In the genomic region with DNA sequence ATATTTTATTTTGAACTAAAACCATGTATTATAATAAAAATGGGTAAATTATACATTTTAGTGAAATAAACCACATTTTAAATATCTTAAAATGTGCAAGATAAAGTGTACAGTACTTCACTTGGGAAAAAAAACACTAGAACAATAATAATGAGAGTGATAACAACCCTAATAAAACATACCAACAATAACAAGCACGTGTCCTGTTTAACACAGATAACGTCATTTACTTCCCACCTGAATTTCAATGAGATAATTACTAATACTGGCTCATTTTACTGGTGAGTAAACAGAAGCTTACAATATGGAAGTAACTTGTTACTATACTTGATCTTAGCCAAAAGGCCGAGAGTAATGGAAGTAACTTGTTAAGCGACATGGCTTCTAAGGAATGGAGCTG, we compare ENCODE assay signal across 29 cellular contexts.
"Had no signal": no experiment of that assay in that cellular context is flagged by ENCODE, and none has a peak within 500 bp of the region (broad histone marks: within the 10 kb centered on the region; RNA-seq: fewer than 3 reads in every experiment).

No MANE protein-coding gene starts in this region.

- DNase-seq: activated B cell treated with CpG ODN at 0.5 μM for 24 hours; activated CD4-positive, alpha-beta memory T cell treated with anti-CD3 and anti-CD28 coated beads, Interleukin-2, amount 10 ng/mL, durations not matched to agents 7 days and 5 days; activated CD4-positive, alpha-beta T cell treated with anti-CD3 and anti-CD28 coated beads for 4 hours; activated CD4-positive, alpha-beta T cell treated with anti-CD3 and anti-CD28 coated beads, Interleukin-2, amount 10 ng/mL, durations not matched to agents 7 days and 5 days; activated CD4-positive, alpha-beta T cell treated with anti-CD3 and anti-CD28 coated beads, Interleukin-2, amount 50 U/mL, for 48 hours; activated CD4-positive, CD25-positive, alpha-beta regulatory T cell treated with anti-CD3 and anti-CD28 coated beads, Interleukin-2, amount 50 U/mL, for 72 hours; activated CD8-positive, alpha-beta memory T cell treated with anti-CD3 and anti-CD28 coated beads for 24 hours; activated CD8-positive, alpha-beta memory T cell treated with anti-CD3 and anti-CD28 coated beads, Interleukin-2, amount 10 ng/mL, durations not matched to agents 7 days and 5 days; activated CD8-positive, alpha-beta memory T cell treated with anti-CD3 and anti-CD28 coated beads, Interleukin-2, amount 50 U/mL, for 48 hours; activated CD8-positive, alpha-beta T cell treated with anti-CD3 and anti-CD28 coated beads, Interleukin-2, amount 10 ng/mL, durations not matched to agents 7 days and 5 days; activated effector memory CD4-positive, alpha-beta T cell treated with Interleukin-2 at 50 U/mL for 16 hours; activated gamma-delta T cell; activated naive CD4-positive, alpha-beta T cell treated with anti-CD3 and anti-CD28 coated beads, Interleukin-2, amount 10 ng/mL, durations not matched to agents 7 days and 5 days; activated naive CD4-positive, alpha-beta T cell treated with Interleukin-2 at 50 U/mL for 16 hours; activated naive CD8-positive, alpha-beta T cell treated with anti-CD3 and anti-CD28 coated beads, Interleukin-2, amount 10 ng/mL, durations not matched to agents 7 days and 5 days; activated naive CD8-positive, alpha-beta T cell treated with anti-CD3 and anti-CD28 coated beads, Interleukin-2, amount 50 U/mL, for 24 hours; activated T-cell treated with anti-CD3 and anti-CD28 coated beads, Interleukin-2, amount 50 U/mL, for 24 hours; activated T-cell treated with anti-CD3 and anti-CD28 coated beads, Interleukin-2, amount 50 U/mL, for 48 hours; amygdala; anterior cingulate cortex; caudate nucleus; cerebellar nuclear complex; T-helper 2 cell; T-helper 9 cell had no signal

- H3K36me3 ChIP-seq: cardiac muscle cell had no signal

- H3K27me3 ChIP-seq: ascending aorta, cardiac muscle cell had no signal

- ATAC-seq: activated CD8-positive, alpha-beta memory T cell treated with anti-CD3 and anti-CD28 coated beads, Interleukin-2, amount 10 ng/mL, durations not matched to agents 7 days and 5 days; activated CD8-positive, alpha-beta T cell treated with anti-CD3 and anti-CD28 coated beads, Interleukin-2, amount 10 ng/mL, durations not matched to agents 7 days and 5 days; activated naive CD8-positive, alpha-beta T cell treated with anti-CD3 and anti-CD28 coated beads, Interleukin-2, amount 50 U/mL, for 24 hours had no signal

- H3K4me1 ChIP-seq: ascending aorta had no signal

- H3K4me3 ChIP-seq: ascending aorta, cardiac muscle cell had no signal

- H3K9me3 ChIP-seq: ascending aorta had no signal

- H3K27ac ChIP-seq: ascending aorta, cardiac muscle cell, VCaP had no signal

- FAIRE-seq: bronchial epithelial cell, TTC549 had no signal
